ENCODE assay signal across 12 cellular contexts in the genomic region with DNA sequence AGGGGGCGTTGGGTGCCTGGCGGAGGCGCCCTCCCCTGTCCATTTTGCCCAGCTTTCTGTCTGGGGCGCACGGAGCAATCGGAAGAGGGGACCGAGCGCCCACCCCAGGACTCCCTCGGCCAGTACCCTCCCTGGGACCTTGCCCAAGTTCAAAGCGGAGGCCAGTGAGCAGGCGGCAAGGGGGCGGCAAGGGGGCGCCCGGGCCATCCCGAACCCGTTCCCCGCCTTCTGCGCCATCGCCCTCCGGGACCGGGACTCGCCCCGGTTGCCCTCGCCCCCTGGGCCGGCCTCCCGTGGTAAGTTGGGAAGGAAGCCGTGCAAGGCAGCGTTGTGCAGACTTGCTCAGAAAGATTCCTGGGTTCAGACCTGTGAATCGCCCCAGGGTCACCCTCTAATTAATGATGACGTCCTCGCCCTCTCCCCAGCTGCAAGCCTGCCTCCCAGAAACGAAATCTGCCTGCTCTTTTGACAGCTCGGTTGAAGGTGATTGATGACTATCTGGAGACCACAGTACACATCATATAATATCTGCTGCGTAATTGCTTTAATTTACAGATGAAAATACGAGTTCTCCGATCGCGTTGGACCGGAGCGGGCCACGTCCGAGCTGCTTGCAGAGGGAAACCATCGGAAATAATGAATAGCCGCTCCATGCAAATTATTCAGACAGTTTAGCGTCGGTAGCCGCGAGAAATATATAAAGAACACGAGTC. TPM values are rescaled to one million over a fixed set of nuclear protein-coding genes. Genes with fewer than 3 reads are reported as not detected.
DNase-seq lines count a peak whose midpoint lies in the region; ATAC-seq, FAIRE-seq and TF ChIP-seq lines count a peak whose summit lies in the region.
"Had no signal": no experiment of that assay in that cellular context is flagged by ENCODE, and none has a peak within 500 bp of the region (broad histone marks: within the 10 kb centered on the region; RNA-seq: fewer than 3 reads in every experiment).

No MANE protein-coding gene starts in this region.

- peak overlapping the region; percentile 54 for H3K4me3 Mint-ChIP-seq in neural crest cell

- peaks cover 12 to 45% (median 27%) of the 10 kb centered on the region in 10 experiments for H3K4me1 ChIP-seq in BLaER1 treated with 17β-estradiol and CSF1 and Interleukin-3, amounts not matched to agents 10 nM and 100 nM
- H3K4me1 ChIP-seq in HCT116 (ENCODE audit: control insufficient read depth in 1 of 2, insufficient read depth in 2 of 2, low read length in 2 of 2) = peaks cover 10 to 26% of the 10 kb centered on the region in 2 experiments
- H3K4me1 ChIP-seq in endothelial cell of umbilical vein (ENCODE audit: control insufficient read depth, extremely low read depth, insufficient read depth, low read length) = no peaks in the 10 kb centered on the region

- H3K27ac Mint-ChIP-seq in neural crest cell (ENCODE audit: unreplicated experiment) = no peak overlapping the region

- H4K20me1 ChIP-seq in BLaER1 treated with 17β-estradiol and CSF1 and Interleukin-3, amounts not matched to agents 10 nM and 100 nM = peaks cover 0 to 55% (median 31%) of the 10 kb centered on the region in 11 experiments; a peak in 15 of 22 replicates
- no peaks in the 10 kb centered on the region for H4K20me1 ChIP-seq in HCT116 (ENCODE audit: insufficient read depth)
- no peaks in the 10 kb centered on the region for H4K20me1 ChIP-seq in endothelial cell of umbilical vein (replicated peaks; ENCODE audit: control insufficient read depth, extremely low read depth, insufficient read depth, low read length)

- peak overlapping the region in 7 of 10 experiments; percentile 16 to 54 (median 39); a peak in 9 of 20 replicates for H3K4me3 ChIP-seq in BLaER1 treated with 17β-estradiol and CSF1 and Interleukin-3, amounts not matched to agents 10 nM and 100 nM
- H3K4me3 ChIP-seq in HCT116 (replicated peaks in 1 of 2; ENCODE audit: low read depth in 1 of 2, low read length in 2 of 2) = peak overlapping the region; percentile 62 to 66
- H3K4me3 ChIP-seq in endothelial cell of umbilical vein (replicated peaks in 1 of 3; ENCODE audit: insufficient read depth in 1 of 3, low read depth in 1 of 3, low read length in 3 of 3) = no peak overlapping the region

- no peaks in the 10 kb centered on the region for H3K9me2 ChIP-seq in HCT116 (ENCODE audit: insufficient read depth)

- dilution Hi-C loops in endothelial cell of umbilical vein (cut with MboI; ENCODE audit: extremely low pct_ligation_motif_present, low sequenced_read_pairs) = no loop called here

- RAD21 ChIA-PET in HCT116 (lab: Charles Lee; ENCODE audit: low non-redundant PET in 1 of 2, low total read pairs in 2 of 2, uncharacterized antibody in 2 of 2, unreplicated experiment in 2 of 2) = interaction anchor here in 1 of 2 experiments (0.7 kb wide), 1 partner anchor 120 kb away, joined by 3 read pairs; no protein-coding TSS in a partner anchor

- BruUV-seq in HCT116 (replicated peaks; lab: Mats Ljungman, UMichigan) (no TSS peak), endothelial cell of umbilical vein (replicated peaks; lab: Mats Ljungman, UMichigan) (no TSS peak)

- no peak for TF ChIP-seq RAD21 in HCT116 (IDR thresholded peaks at IDR 0.05; ENCODE audit: low read depth)

- H3K36me3 Mint-ChIP-seq in neural crest cell (ENCODE audit: low read depth) = no peaks in the 10 kb centered on the region

- no peak overlapping the region for H3K27ac ChIP-seq in BLaER1 treated with 17β-estradiol and CSF1 and Interleukin-3, amounts not matched to agents 10 nM and 100 nM
- H3K27ac ChIP-seq in HCT116 (ENCODE audit: low read depth, low read length) (peak overlapping the region; percentile 97), endothelial cell of umbilical vein (ENCODE audit: insufficient read depth, low read depth, low read length) (no peak overlapping the region)
- H3K27ac ChIP-seq: upper lobe of left lung had no signal

- no peaks in the 10 kb centered on the region for H3K9me3 Mint-ChIP-seq in neural crest cell

- H3K9me3 ChIP-seq in BLaER1 treated with 17β-estradiol and CSF1 and Interleukin-3, amounts not matched to agents 10 nM and 100 nM (replicated peaks in 1 of 11) = peaks cover 24 to 53% (median 41%) of the 10 kb centered on the region in 11 experiments
- H3K9me3 ChIP-seq in HCT116 (ENCODE audit: control insufficient read depth in 1 of 2, insufficient read depth in 1 of 2, low read depth in 1 of 2, low read length in 2 of 2) = no peaks in the 10 kb centered on the region
- H3K9me3 ChIP-seq in endothelial cell of umbilical vein (replicated peaks; ENCODE audit: control insufficient read depth, insufficient read depth, low read length) = no peaks in the 10 kb centered on the region
- H3K9me3 ChIP-seq: upper lobe of left lung had no signal

- no peaks in the 10 kb centered on the region for H3K9me1 ChIP-seq in endothelial cell of umbilical vein (replicated peaks; ENCODE audit: control insufficient read depth, extremely low read depth, insufficient read depth, low read length)

- DNase-seq in HCT116 (ENCODE audit: low read depth, low spot score) (no peak), endothelial cell of umbilical vein (ENCODE audit: low read depth, low spot score) (no peak), neural crest cell (ENCODE audit: low read depth, low spot score) (no peak), SW480 (ENCODE audit: low spot score) (no peak)
- DNase-seq: activated gamma-delta T cell, DMS53, nucleus accumbens, upper lobe of left lung had no signal

- CTCF ChIA-PET in HCT116 (lab: Charles Lee) (interaction anchor here (0.7 kb wide), 5 partner anchors 10 to 299 kb away, joined by 3 to 5 read pairs (median 3); no protein-coding TSS in a partner anchor), endothelial cell of umbilical vein (lab: Charles Lee) (interaction anchor here (0.9 kb wide), 1 partner anchor 120 kb away, joined by 3 read pairs; no protein-coding TSS in a partner anchor)

- peak overlapping the region; percentile 31 to 70 (median 57); a peak in 19 of 22 replicates for H3K4me2 ChIP-seq in BLaER1 treated with 17β-estradiol and CSF1 and Interleukin-3, amounts not matched to agents 10 nM and 100 nM
- H3K4me2 ChIP-seq in HCT116 (ENCODE audit: low read length) (peak overlapping the region; percentile 98), endothelial cell of umbilical vein (ENCODE audit: insufficient read depth, low read length) (no peak overlapping the region)

- POLR2A ChIA-PET in HCT116 (lab: Charles Lee) (interaction anchor here (0.7 to 0.8 kb wide), 5 partner anchors 9 to 312 kb away, joined by 3 to 7 read pairs (median 4); no protein-coding TSS in a partner anchor), endothelial cell of umbilical vein (lab: Charles Lee) (no interaction called here)

- no peak; the same call in 1 of the 2 replicates for ATAC-seq in HCT116
- no peak for ATAC-seq in HG03439 (IDR thresholded peaks at IDR 0.05; ENCODE audit: unreplicated experiment)
- ATAC-seq in HG03175 (IDR thresholded peaks at IDR 0.05; ENCODE audit: unreplicated experiment) = no peak

- no peaks in the 10 kb centered on the region for H3K36me3 ChIP-seq in BLaER1 treated with 17β-estradiol and CSF1 and Interleukin-3, amounts not matched to agents 10 nM and 100 nM
- H3K36me3 ChIP-seq in HCT116 (ENCODE audit: control insufficient read depth in 1 of 2, insufficient read depth in 2 of 2, low read length in 2 of 2) (no peaks in the 10 kb centered on the region), endothelial cell of umbilical vein (ENCODE audit: control insufficient read depth in 2 of 2, extremely low read depth in 1 of 2, insufficient read depth in 2 of 2, low read length in 2 of 2) (no peaks in the 10 kb centered on the region)
- H3K36me3 ChIP-seq: upper lobe of left lung had no signal

- H3K4me1 Mint-ChIP-seq in neural crest cell = peaks cover 24% of the 10 kb centered on the region

- no peak overlapping the region for H2AFZ ChIP-seq in HCT116 (ENCODE audit: low read depth, low read length, poor library complexity, severe bottlenecking)
- no peak overlapping the region for H2AFZ ChIP-seq in endothelial cell of umbilical vein (ENCODE audit: low read depth, low read length)

- peaks cover 88% of the 10 kb centered on the region for H3K27me3 Mint-ChIP-seq in neural crest cell (ENCODE audit: low read depth)

- intact Hi-C loops in HCT116 (cut with micrococcal nuclease) (loop anchor here (5.0 to 10.0 kb wide), 2 partner anchors 48 to 131 kb away; no protein-coding TSS in a partner anchor), endothelial cell of umbilical vein (cut with micrococcal nuclease) (no loop called here)

- no peak overlapping the region for H3K9ac ChIP-seq in BLaER1 treated with 17β-estradiol and CSF1 and Interleukin-3, amounts not matched to agents 10 nM and 100 nM
- H3K9ac ChIP-seq in HCT116 (ENCODE audit: low read length) = peak overlapping the region; percentile 85
- H3K9ac ChIP-seq in endothelial cell of umbilical vein (replicated peaks; ENCODE audit: extremely low read depth, insufficient read depth, low read length) = no peak overlapping the region

- no peak for TF ChIP-seq POLR2A in HCT116 (IDR thresholded peaks at IDR 0.05; ENCODE audit: borderline replicate concordance, extremely low read depth, insufficient read depth, insufficient read length)
- no peak for TF ChIP-seq POLR2A in endothelial cell of umbilical vein (IDR thresholded peaks at IDR 0.05; ENCODE audit: low read depth, low read length)

- H3K79me2 ChIP-seq in HCT116 (ENCODE audit: insufficient read depth, low read length) (no peaks in the 10 kb centered on the region), endothelial cell of umbilical vein (ENCODE audit: control insufficient read depth, insufficient read depth, low read length) (no peaks in the 10 kb centered on the region)

- TF ChIP-seq CTCF in HCT116 (IDR thresholded peaks at IDR 0.05 in 2 of 3, conservative IDR thresholded peaks at IDR 0.05 in 1 of 3; ENCODE audit: borderline replicate concordance in 1 of 3, insufficient read depth in 1 of 3, low read depth in 2 of 3, low read length in 2 of 3) (no peak; a peak in 1 of 6 replicates), endothelial cell of umbilical vein (IDR thresholded peaks at IDR 0.05; ENCODE audit: extremely low read depth in 1 of 2, insufficient read depth in 1 of 2, low read depth in 1 of 2, low read length in 2 of 2) (no peak), neural crest cell (conservative IDR thresholded peaks at IDR 0.05) (no peak)

- no peak for FAIRE-seq in endothelial cell of umbilical vein (lab: Jason Lieb, UNC)

- H3K27me3 ChIP-seq in BLaER1 treated with 17β-estradiol and CSF1 and Interleukin-3, amounts not matched to agents 10 nM and 100 nM = peaks cover 88 to 99% (median 89%) of the 10 kb centered on the region in 11 experiments
- H3K27me3 ChIP-seq in HCT116 (ENCODE audit: insufficient read depth, low read length) (no peaks in the 10 kb centered on the region), endothelial cell of umbilical vein (ENCODE audit: control insufficient read depth in 2 of 2, insufficient read depth in 2 of 2, low read length in 2 of 2) (peaks cover 71 to 88% of the 10 kb centered on the region in 2 experiments)

RNA-seq across cellular contexts. Expression of a gene that starts 1.4 kb away (rescaled TPM):
- total RNA-seq in HCT116 (2021; ENCODE audit: unreplicated experiment) (16.5 TPM), endothelial cell of umbilical vein (not detected in 2 replicates), neural crest cell (0.28 and 0.77 TPM in 2 replicates)
- polyA plus RNA-seq in HCT116 (2012) = 8.3 and 9.8 TPM in 2 replicates
- not detected in 2 replicates for polyA plus RNA-seq in endothelial cell of umbilical vein
- polyA plus RNA-seq in endothelial cell of umbilical vein (2011; cell fraction: cytosol; rRNA removed) = not detected in 2 replicates
- polyA plus RNA-seq in endothelial cell of umbilical vein (2011; cell fraction: nucleus; rRNA removed) = not detected in 2 replicates
- polyA plus RNA-seq in endothelial cell of umbilical vein (2012) = not detected in 2 replicates
- not detected in 2 replicates for polyA minus RNA-seq in endothelial cell of umbilical vein
- polyA minus RNA-seq in endothelial cell of umbilical vein (2011; cell fraction: cytosol; rRNA and poly(A)+ RNA removed) = not detected
- polyA minus RNA-seq in endothelial cell of umbilical vein (2011; cell fraction: nucleus; rRNA and poly(A)+ RNA removed) = not detected in 2 replicates
- total RNA-seq: M059J had no signal

Comparison
In these comparisons a context has a peak if more than half of its experiments do, and no peak if none do; other contexts are left out.
1. H3K4me3 ChIP-seq: peak in BLaER1 treated with 17β-estradiol and CSF1 and Interleukin-3, amounts not matched to agents 10 nM and 100 nM (7 of 10) and HCT116 (2 of 2); none in endothelial cell of umbilical vein (0 of 3).